8 cellular contexts compared by ENCODE assay signal in genomic region chr9:68706579-68707201, GRCh38. TPM values are rescaled to one million over a fixed set of nuclear protein-coding genes. Genes with fewer than 3 reads are reported as not detected.
DNase-seq lines count a peak whose midpoint lies in the region; ATAC-seq and TF ChIP-seq lines count a peak whose summit lies in the region.

No MANE protein-coding gene starts in this region.

- no peaks in the 10 kb centered on the region for H3K36me3 ChIP-seq in ascending aorta

- H3K4me3 Mint-ChIP-seq in activated CD4-positive, alpha-beta T cell treated with anti-CD3 and anti-CD28 coated beads, Interleukin-2, amount 10 ng/mL, durations not matched to agents 24 days and 14 days: peak overlapping the region; percentile 94
- peak overlapping the region; percentile 95 for H3K4me3 Mint-ChIP-seq in neural crest cell

- peak overlapping the region; percentile 78 to 88 for H3K4me3 ChIP-seq in ascending aorta

- intact Hi-C loops in activated CD4-positive, alpha-beta T cell treated with anti-CD3 and anti-CD28 coated beads, Interleukin-2, amount 10 ng/mL, durations not matched to agents 24 days and 14 days (cut with micrococcal nuclease): loop anchor here (1.0 to 5.0 kb wide), 8 partner anchors 56 to 320 kb away; no protein-coding TSS in a partner anchor
- intact Hi-C loops in ascending aorta (cut with DNase I): loop anchor here (10.0 kb wide), 1 partner anchor 122 kb away; no protein-coding TSS in a partner anchor

- no peaks in the 10 kb centered on the region for H3K9me3 ChIP-seq in ascending aorta

- H3K4me1 Mint-ChIP-seq in activated CD4-positive, alpha-beta T cell treated with anti-CD3 and anti-CD28 coated beads, Interleukin-2, amount 10 ng/mL, durations not matched to agents 24 days and 14 days: peaks cover 32% of the 10 kb centered on the region
- peaks cover 34% of the 10 kb centered on the region for H3K4me1 Mint-ChIP-seq in neural crest cell

- H3K27me3 Mint-ChIP-seq in activated CD4-positive, alpha-beta T cell treated with anti-CD3 and anti-CD28 coated beads, Interleukin-2, amount 10 ng/mL, durations not matched to agents 24 days and 14 days: peaks cover 49% of the 10 kb centered on the region
- peaks cover 69% of the 10 kb centered on the region for H3K27me3 Mint-ChIP-seq in neural crest cell (ENCODE audit: low read depth)

- peak; percentile 32 for ATAC-seq in HG02973 (IDR thresholded peaks at IDR 0.05; ENCODE audit: unreplicated experiment)

- H3K27ac Mint-ChIP-seq in activated CD4-positive, alpha-beta T cell treated with anti-CD3 and anti-CD28 coated beads, Interleukin-2, amount 10 ng/mL, durations not matched to agents 24 days and 14 days: peak overlapping the region; percentile 93
- no peak overlapping the region for H3K27ac Mint-ChIP-seq in neural crest cell (ENCODE audit: unreplicated experiment)

- DNase-seq in activated CD4-positive, alpha-beta T cell treated with anti-CD3 and anti-CD28 coated beads, Interleukin-2, amount 10 ng/mL, durations not matched to agents 24 days and 14 days: peak; percentile 61
- no peak for DNase-seq in activated CD4-positive, alpha-beta T cell treated with anti-CD3 and anti-CD28 coated beads, Interleukin-2, amount 50 U/mL, for 48 hours
- DNase-seq in ascending aorta (ENCODE audit: low spot score in 2 of 2): no peak
- no peak for DNase-seq in neural crest cell (ENCODE audit: low read depth, low spot score)
- no peak for DNase-seq in NCI-H187 treated with DMSO at 0.1 percent for 48 hours (lab: John Stamatoyannopoulos, UW)
- no peak for DNase-seq in D341Med (ENCODE audit: low spot score)
- DNase-seq in stimulated activated CD8-positive, alpha-beta memory T cell treated with anti-CD3 and anti-CD28 coated beads, Interleukin-4, amount 100 ng/mL, for 48 hours: no peak

- TF ChIP-seq CTCF in ascending aorta (IDR thresholded peaks at IDR 0.05) (no peak), neural crest cell (conservative IDR thresholded peaks at IDR 0.05) (no peak)

- peaks cover 24% of the 10 kb centered on the region for H3K36me3 Mint-ChIP-seq in activated CD4-positive, alpha-beta T cell treated with anti-CD3 and anti-CD28 coated beads, Interleukin-2, amount 10 ng/mL, durations not matched to agents 24 days and 14 days (ENCODE audit: low read depth)
- no peaks in the 10 kb centered on the region for H3K36me3 Mint-ChIP-seq in neural crest cell (ENCODE audit: low read depth)

- no peaks in the 10 kb centered on the region for H3K4me1 ChIP-seq in ascending aorta

- no peaks in the 10 kb centered on the region for H3K27me3 ChIP-seq in ascending aorta

- H3K9me3 Mint-ChIP-seq in activated CD4-positive, alpha-beta T cell treated with anti-CD3 and anti-CD28 coated beads, Interleukin-2, amount 10 ng/mL, durations not matched to agents 24 days and 14 days: no peaks in the 10 kb centered on the region
- no peaks in the 10 kb centered on the region for H3K9me3 Mint-ChIP-seq in neural crest cell

- H3K27ac ChIP-seq in ascending aorta: peak overlapping the region in 1 of 2 donors; percentile 16

RNA-seq across cellular contexts. Expression of gene PIP5K1B, which starts 1.6 kb away (rescaled TPM):
- total RNA-seq in activated CD4-positive, alpha-beta T cell treated with anti-CD3 and anti-CD28 coated beads, Interleukin-2, amount 10 ng/mL, durations not matched to agents 24 days and 14 days: 56.6 and 58.8 TPM in 2 replicates
- total RNA-seq in ascending aorta (0.85 TPM), neural crest cell (5.9 and 6.5 TPM in 2 replicates)
